ENCODE assay signal across 8 cellular contexts in genomic region chr22:28884754-28885375, GRCh38. TPM values are rescaled to one million over a fixed set of nuclear protein-coding genes. Genes with fewer than 3 reads are reported as not detected.
DNase-seq lines count a peak whose midpoint lies in the region; ATAC-seq and TF ChIP-seq lines count a peak whose summit lies in the region.

No MANE protein-coding gene starts in this region.

- no peak for TF ChIP-seq EP300 in gastroesophageal sphincter (IDR thresholded peaks at IDR 0.05)

- H3K4me1 ChIP-seq in gastroesophageal sphincter = peaks cover 0 to 52% (median 0%) of the 10 kb centered on the region in 3 donors

- H3K27ac Mint-ChIP-seq in T-helper 17 cell = no peak overlapping the region

- H3K4me1 Mint-ChIP-seq in T-helper 17 cell = peaks cover 16% of the 10 kb centered on the region

- H3K9me3 ChIP-seq in T-helper 17 cell (ENCODE audit: control insufficient read depth, low read length, poor library complexity, severe bottlenecking) = no peaks in the 10 kb centered on the region
- no peaks in the 10 kb centered on the region for H3K9me3 ChIP-seq in gastroesophageal sphincter

- peaks cover 21% of the 10 kb centered on the region for H3K27me3 Mint-ChIP-seq in T-helper 17 cell

- no peak for DNase-seq in HFF-Myc (ENCODE audit: extremely low read depth, low read depth)
- no peak for DNase-seq in T-helper 17 cell
- DNase-seq in skeletal muscle cell (ENCODE audit: low read depth) = no peak
- no peak for DNase-seq in GM20000 (ENCODE audit: low spot score)
- DNase-seq in NCI-H1092 treated with DMSO at 0.1 percent for 48 hours (lab: John Stamatoyannopoulos, UW) = no peak
- DNase-seq in LoVo (ENCODE audit: low spot score) = no peak

- peak overlapping the region; percentile 68 for H3K4me3 ChIP-seq in HFF-Myc (replicated peaks; ENCODE audit: low read depth, low read length)
- H3K4me3 ChIP-seq in gastroesophageal sphincter = peak overlapping the region; percentile 55 to 79
- peak overlapping the region; percentile 62 for H3K4me3 ChIP-seq in skeletal muscle cell (ENCODE audit: low read depth, low read length)

- no peaks in the 10 kb centered on the region for H3K36me3 Mint-ChIP-seq in T-helper 17 cell (ENCODE audit: low read depth)

- H3K27ac ChIP-seq in gastroesophageal sphincter = no peak overlapping the region

- no peak for ATAC-seq in T-helper 17 cell
- ATAC-seq in gastroesophageal sphincter = no peak
- ATAC-seq in HG02938 (IDR thresholded peaks at IDR 0.05; ENCODE audit: unreplicated experiment) = no peak

- no peaks in the 10 kb centered on the region for H3K36me3 ChIP-seq in gastroesophageal sphincter

- TF ChIP-seq CTCF in HFF-Myc (IDR thresholded peaks at IDR 0.05; ENCODE audit: low read depth, low read length, missing control alignments) (no peak), gastroesophageal sphincter (IDR thresholded peaks at IDR 0.05) (no peak), GM20000 (IDR thresholded peaks at IDR 0.05; ENCODE audit: extremely low read depth, missing control alignments) (no peak)

- no peak for TF ChIP-seq POLR2A in gastroesophageal sphincter (IDR thresholded peaks at IDR 0.05)

- WGBS in gastroesophageal sphincter (ENCODE audit: low coverage in 1 of 2), 2 donors = 51 to 67% methylated on average over 7 to 16 of the region's 19 CpGs

- H3K27me3 ChIP-seq in gastroesophageal sphincter = no peaks in the 10 kb centered on the region

- H3K4me3 Mint-ChIP-seq in T-helper 17 cell = peak overlapping the region; percentile 63

RNA-seq across cellular contexts. Expression of gene ZNRF3, which starts 1.5 kb away (rescaled TPM):
- total RNA-seq in T-helper 17 cell = under 1 TPM; 0.31 to 0.72 TPM
- 10 to 100 TPM; 14.8 to 27.7 (median 19.8) TPM for total RNA-seq in gastroesophageal sphincter

Comparison
In these comparisons a context has a peak if more than half of its experiments do, and no peak if none do; other contexts are left out.
1. RNA of gene ZNRF3, which starts 1.5 kb away (total RNA-seq): 14.8 to 27.7 TPM in gastroesophageal sphincter; 0.31 to 0.72 TPM in T-helper 17 cell; every median in the first group is over 4 times any median in the second.
2. Peak in every context shown above with its lines, with median percentiles within 50 percentile points of each other: H3K4me3 ChIP-seq.